In genomic region chr2:111383311-111383710, GRCh38 we compare ENCODE assay signal across 2 cellular contexts.
DNase-seq lines count a peak whose midpoint lies in the region; TF ChIP-seq lines count a peak whose summit lies in the region.
"Not testable (repeated sequence)": the region's sequence is repeated elsewhere in the genome, so short reads cannot be mapped to it uniquely, and the experiment has no call there.

No MANE protein-coding gene starts in this region.

- H3K36me3 ChIP-seq in spleen = not testable (repeated sequence)

- H3K27ac Mint-ChIP-seq in activated CD4-positive, alpha-beta T cell treated with anti-CD3 and anti-CD28 coated beads, Interleukin-2, amount 10 ng/mL, durations not matched to agents 24 days and 14 days = not testable (repeated sequence)

- H3K27me3 ChIP-seq in spleen (replicated peaks in 1 of 7) = not testable (repeated sequence)

- peak; percentile 11 for DNase-seq in activated CD4-positive, alpha-beta T cell treated with anti-CD3 and anti-CD28 coated beads, Interleukin-2, amount 10 ng/mL, durations not matched to agents 24 days and 14 days
- DNase-seq in spleen = peak; percentile 64

- H3K27ac ChIP-seq in spleen = not testable (repeated sequence)

- H3K4me1 ChIP-seq in spleen = not testable (repeated sequence)

- H3K4me3 Mint-ChIP-seq in activated CD4-positive, alpha-beta T cell treated with anti-CD3 and anti-CD28 coated beads, Interleukin-2, amount 10 ng/mL, durations not matched to agents 24 days and 14 days = not testable (repeated sequence)

- not testable (repeated sequence) for H3K4me3 ChIP-seq in spleen

- TF ChIP-seq POLR2A in spleen (IDR thresholded peaks at IDR 0.05) = not testable (repeated sequence)

- H3K9me3 Mint-ChIP-seq in activated CD4-positive, alpha-beta T cell treated with anti-CD3 and anti-CD28 coated beads, Interleukin-2, amount 10 ng/mL, durations not matched to agents 24 days and 14 days = not testable (repeated sequence)

- H3K9me3 ChIP-seq in spleen = not testable (repeated sequence)

- WGBS in spleen, 5 donors = 83 to 95% (median 91%) methylated on average over 10 of the region's 12 CpGs

- H3K36me3 Mint-ChIP-seq in activated CD4-positive, alpha-beta T cell treated with anti-CD3 and anti-CD28 coated beads, Interleukin-2, amount 10 ng/mL, durations not matched to agents 24 days and 14 days (ENCODE audit: low read depth) = not testable (repeated sequence)

- intact Hi-C loops in activated CD4-positive, alpha-beta T cell treated with anti-CD3 and anti-CD28 coated beads, Interleukin-2, amount 10 ng/mL, durations not matched to agents 24 days and 14 days (cut with micrococcal nuclease); spleen (cut with DNase I; ENCODE audit: low total_unique reads): not testable (repeated sequence)

- H3K4me1 Mint-ChIP-seq in activated CD4-positive, alpha-beta T cell treated with anti-CD3 and anti-CD28 coated beads, Interleukin-2, amount 10 ng/mL, durations not matched to agents 24 days and 14 days = not testable (repeated sequence)

- not testable (repeated sequence) for H3K27me3 Mint-ChIP-seq in activated CD4-positive, alpha-beta T cell treated with anti-CD3 and anti-CD28 coated beads, Interleukin-2, amount 10 ng/mL, durations not matched to agents 24 days and 14 days

- TF ChIP-seq CTCF in spleen (IDR thresholded peaks at IDR 0.05 in 8 of 11, conservative IDR thresholded peaks at IDR 0.05 in 3 of 11) = not testable (repeated sequence)
